18 cellular contexts compared by ENCODE assay signal in the genomic region with DNA sequence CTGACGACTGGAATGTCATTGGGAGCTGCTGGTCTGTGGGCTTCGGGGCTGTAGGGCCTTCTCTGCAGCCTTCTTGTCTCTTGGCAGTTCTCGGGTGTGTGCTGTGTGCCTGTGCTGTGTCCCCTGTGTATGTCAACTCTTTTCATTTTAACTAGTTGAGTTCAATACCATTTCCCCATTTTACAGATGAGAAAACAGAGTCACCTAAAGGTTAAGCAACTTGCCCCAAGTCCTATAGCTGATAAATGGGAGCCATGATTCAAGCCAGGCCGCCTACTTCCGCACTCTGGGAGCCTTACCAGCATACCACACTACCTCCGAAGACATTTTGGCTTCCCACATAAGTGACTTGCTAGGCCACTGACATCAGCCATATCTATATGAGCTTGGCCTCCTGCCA.
DNase-seq lines count a peak whose midpoint lies in the region; ATAC-seq and TF ChIP-seq lines count a peak whose summit lies in the region.
"Had no signal": no experiment of that assay in that cellular context is flagged by ENCODE, and none has a peak within 500 bp of the region (broad histone marks: within the 10 kb centered on the region; RNA-seq: fewer than 3 reads in every experiment).

No MANE protein-coding gene starts in this region.

- no peaks in the 10 kb centered on the region for H3K36me3 Mint-ChIP-seq in CD8-positive, alpha-beta T cell
- H3K36me3 Mint-ChIP-seq in activated naive CD8-positive, alpha-beta T cell treated with anti-CD3 and anti-CD28 coated beads, Interleukin-2, amount 50 U/mL, for 24 hours (ENCODE audit: low read depth): no peaks in the 10 kb centered on the region

- no peak overlapping the region for H3K4me3 ChIP-seq in BLaER1 treated with 17β-estradiol and CSF1 and Interleukin-3, amounts not matched to agents 10 nM and 100 nM
- no peak overlapping the region for H3K4me3 ChIP-seq in CD8-positive, alpha-beta T cell (ENCODE audit: low read depth, low read length)
- H3K4me3 ChIP-seq in neural cell (ENCODE audit: low read length) (no peak overlapping the region), A673 (ENCODE audit: low read depth, low read length, poor library complexity, severe bottlenecking) (no peak overlapping the region)
- H3K4me3 ChIP-seq: body of pancreas, GM23248, heart left ventricle, SJSA1, tibial nerve had no signal

- H3K27ac ChIP-seq in BLaER1 treated with 17β-estradiol and CSF1 and Interleukin-3, amounts not matched to agents 10 nM and 100 nM: peak overlapping the region in 10 of 11 experiments; percentile 46 to 84 (median 78); a peak in 20 of 22 replicates
- no peak overlapping the region for H3K27ac ChIP-seq in CD8-positive, alpha-beta T cell (ENCODE audit: low read depth, low read length)
- H3K27ac ChIP-seq in neural cell (ENCODE audit: low read length) (peak overlapping the region; percentile 65), A673 (ENCODE audit: low read depth, low read length, poor library complexity, severe bottlenecking) (no peak overlapping the region)
- H3K27ac ChIP-seq: body of pancreas, GM23248, heart left ventricle, parathyroid adenoma, SJSA1, tibial nerve had no signal

- H3K27me3 ChIP-seq in BLaER1 treated with 17β-estradiol and CSF1 and Interleukin-3, amounts not matched to agents 10 nM and 100 nM: no peaks in the 10 kb centered on the region
- no peaks in the 10 kb centered on the region for H3K27me3 ChIP-seq in CD8-positive, alpha-beta T cell (ENCODE audit: insufficient read depth, low read length)
- H3K27me3 ChIP-seq in neural cell (ENCODE audit: insufficient read depth, low read depth, low read length): no peaks in the 10 kb centered on the region
- H3K27me3 ChIP-seq in A673 (replicated peaks; ENCODE audit: insufficient read depth, low read depth, low read length, poor library complexity): no peaks in the 10 kb centered on the region
- H3K27me3 ChIP-seq: body of pancreas, heart left ventricle, SJSA1, tibial nerve had no signal

- POLR2A ChIA-PET in CD8-positive, alpha-beta T cell (lab: Charles Lee): interaction anchor here (0.9 to 1.0 kb wide), 3 partner anchors 9 to 16 kb away, joined by 3 read pairs; no protein-coding TSS in a partner anchor
- POLR2A ChIA-PET in A673 (lab: Charles Lee; ENCODE audit: low non-redundant PET): no interaction called here

- TF ChIP-seq RAD21 in neural cell (conservative IDR thresholded peaks at IDR 0.05): no peak

- BruUV-seq in A673 (replicated peaks; lab: Mats Ljungman, UMichigan): no TSS peak

- H3K9me3 ChIP-seq in BLaER1 treated with 17β-estradiol and CSF1 and Interleukin-3, amounts not matched to agents 10 nM and 100 nM (replicated peaks in 1 of 11): 0 out of 22 replicates have a peak, but pooled peaks cover 0 to 5% (median 0%) of the 10 kb centered on the region in 11 experiments
- no peaks in the 10 kb centered on the region for H3K9me3 ChIP-seq in CD8-positive, alpha-beta T cell (ENCODE audit: low read length)
- H3K9me3 ChIP-seq in neural cell (ENCODE audit: low read length): no peaks in the 10 kb centered on the region
- no peaks in the 10 kb centered on the region for H3K9me3 ChIP-seq in A673 (ENCODE audit: low read depth, low read length, poor library complexity, severe bottlenecking)
- H3K9me3 ChIP-seq: body of pancreas, heart left ventricle, SJSA1, tibial nerve had no signal

- peak overlapping the region; percentile 35 for H3K4me3 Mint-ChIP-seq in CD8-positive, alpha-beta T cell
- H3K4me3 Mint-ChIP-seq in activated naive CD8-positive, alpha-beta T cell treated with anti-CD3 and anti-CD28 coated beads, Interleukin-2, amount 50 U/mL, for 24 hours: no peak overlapping the region
- H3K4me3 Mint-ChIP-seq: activated T-helper 1 cell treated with anti-CD3 and anti-CD28 coated beads, Interleukin-12 subunit alpha, Interleukin-12 subunit beta, Interleukin-2, Interleukin-4 antibody, amounts not matched to agents 30 ng/mL and 10 ng/mL and 1 ng/mL, durations not matched to agents 14 hours and 24 hours and 36 hours had no signal

- no peaks in the 10 kb centered on the region for H3F3A ChIP-seq in neural cell (ENCODE audit: insufficient read depth, low read length, poor library complexity, severe bottlenecking)

- CTCF ChIA-PET in CD8-positive, alpha-beta T cell (lab: Charles Lee): interaction anchor here (0.5 to 2.8 kb wide), 10 partner anchors 9 to 622 kb away, joined by 3 to 21 read pairs (median 3); no protein-coding TSS in a partner anchor
- CTCF ChIA-PET in A673 (lab: Charles Lee): interaction anchor here (0.7 to 1.3 kb wide), 2 partner anchors 9 to 16 kb away, joined by 3 to 5 read pairs; no protein-coding TSS in a partner anchor

- peak overlapping the region; percentile 27 for H2AFZ ChIP-seq in neural cell (ENCODE audit: low read depth, low read length)
- H2AFZ ChIP-seq: GM23248, parathyroid adenoma had no signal

- intact Hi-C loops in CD8-positive, alpha-beta T cell (cut with DNase I, micrococcal nuclease): loop anchor here (10.0 kb wide), 3 partner anchors 349 to 1659 kb away; no protein-coding TSS in a partner anchor
- intact Hi-C loops in A673 (cut with micrococcal nuclease; ENCODE audit: unreplicated experiment): no loop called here

- no peak for TF ChIP-seq CTCF in CD8-positive, alpha-beta T cell (IDR thresholded peaks at IDR 0.05)
- TF ChIP-seq CTCF in neural cell (IDR thresholded peaks at IDR 0.05; ENCODE audit: poor library complexity, severe bottlenecking) (no peak), A673 (conservative IDR thresholded peaks at IDR 0.05; ENCODE audit: low read depth, low read length) (no peak)

- H3K9me3 Mint-ChIP-seq in CD8-positive, alpha-beta T cell: no peaks in the 10 kb centered on the region
- no peaks in the 10 kb centered on the region for H3K9me3 Mint-ChIP-seq in activated naive CD8-positive, alpha-beta T cell treated with anti-CD3 and anti-CD28 coated beads, Interleukin-2, amount 50 U/mL, for 24 hours
- H3K9me3 Mint-ChIP-seq: activated T-helper 1 cell treated with anti-CD3 and anti-CD28 coated beads, Interleukin-12 subunit alpha, Interleukin-12 subunit beta, Interleukin-2, Interleukin-4 antibody, amounts not matched to agents 30 ng/mL and 10 ng/mL and 1 ng/mL, durations not matched to agents 14 hours and 24 hours and 36 hours; stimulated activated naive CD8-positive, alpha-beta T cell treated with anti-CD3 and anti-CD28 coated beads, Interleukin-15, amount 100 ng/mL, for 72 hours had no signal

- H3K27me3 Mint-ChIP-seq in CD8-positive, alpha-beta T cell (ENCODE audit: low read depth): no peaks in the 10 kb centered on the region
- H3K27me3 Mint-ChIP-seq in activated naive CD8-positive, alpha-beta T cell treated with anti-CD3 and anti-CD28 coated beads, Interleukin-2, amount 50 U/mL, for 24 hours: peaks cover 3% of the 10 kb centered on the region
- H3K27me3 Mint-ChIP-seq: stimulated activated naive CD8-positive, alpha-beta T cell treated with anti-CD3 and anti-CD28 coated beads, Interleukin-15, amount 100 ng/mL, for 72 hours had no signal

- peaks cover 31 to 60% (median 48%) of the 10 kb centered on the region in 10 experiments for H3K4me1 ChIP-seq in BLaER1 treated with 17β-estradiol and CSF1 and Interleukin-3, amounts not matched to agents 10 nM and 100 nM
- peaks cover 34% of the 10 kb centered on the region for H3K4me1 ChIP-seq in CD8-positive, alpha-beta T cell (ENCODE audit: insufficient read depth, low read length)
- H3K4me1 ChIP-seq in A673 (ENCODE audit: insufficient read depth, low read length, poor library complexity, severe bottlenecking): no peaks in the 10 kb centered on the region
- H3K4me1 ChIP-seq: body of pancreas, parathyroid adenoma, SJSA1, tibial nerve had no signal

- peaks cover 45% of the 10 kb centered on the region for H3K4me1 Mint-ChIP-seq in CD8-positive, alpha-beta T cell (ENCODE audit: low read depth)
- H3K4me1 Mint-ChIP-seq in activated naive CD8-positive, alpha-beta T cell treated with anti-CD3 and anti-CD28 coated beads, Interleukin-2, amount 50 U/mL, for 24 hours: peaks cover 35% of the 10 kb centered on the region

- H3K9me2 ChIP-seq in neural cell (ENCODE audit: insufficient read depth, low read length): no peaks in the 10 kb centered on the region

- peak overlapping the region in 10 of 11 experiments; percentile 40 to 72 (median 65); a peak in 16 of 22 replicates for H3K9ac ChIP-seq in BLaER1 treated with 17β-estradiol and CSF1 and Interleukin-3, amounts not matched to agents 10 nM and 100 nM
- H3K9ac ChIP-seq in neural cell (ENCODE audit: low read length): peak overlapping the region; percentile 38
- H3K9ac ChIP-seq: GM23248, parathyroid adenoma had no signal

- H3K4me2 ChIP-seq in BLaER1 treated with 17β-estradiol and CSF1 and Interleukin-3, amounts not matched to agents 10 nM and 100 nM: peak overlapping the region; percentile 62 to 93 (median 81)
- H3K4me2 ChIP-seq in neural cell (ENCODE audit: low read length): no peak overlapping the region

- peak overlapping the region; percentile 75 for H3K27ac Mint-ChIP-seq in CD8-positive, alpha-beta T cell
- peak overlapping the region; percentile 20 for H3K27ac Mint-ChIP-seq in activated naive CD8-positive, alpha-beta T cell treated with anti-CD3 and anti-CD28 coated beads, Interleukin-2, amount 50 U/mL, for 24 hours
- H3K27ac Mint-ChIP-seq: activated T-helper 1 cell treated with anti-CD3 and anti-CD28 coated beads, Interleukin-12 subunit alpha, Interleukin-12 subunit beta, Interleukin-2, Interleukin-4 antibody, amounts not matched to agents 30 ng/mL and 10 ng/mL and 1 ng/mL, durations not matched to agents 14 hours and 24 hours and 36 hours had no signal

- no peak for ATAC-seq in CD8-positive, alpha-beta T cell
- no peak for ATAC-seq in activated naive CD8-positive, alpha-beta T cell treated with anti-CD3 and anti-CD28 coated beads, Interleukin-2, amount 50 U/mL, for 24 hours
- ATAC-seq in GM19023 (IDR thresholded peaks at IDR 0.05; ENCODE audit: unreplicated experiment): no peak
- ATAC-seq: body of pancreas, right cardiac atrium had no signal

- no peaks in the 10 kb centered on the region for H4K20me1 ChIP-seq in BLaER1 treated with 17β-estradiol and CSF1 and Interleukin-3, amounts not matched to agents 10 nM and 100 nM
- H4K20me1 ChIP-seq in neural cell (ENCODE audit: insufficient read depth): no peaks in the 10 kb centered on the region

- H3K79me2 ChIP-seq in neural cell (replicated peaks; ENCODE audit: insufficient read depth, low read length): no peaks in the 10 kb centered on the region
- H3K79me2 ChIP-seq: parathyroid adenoma had no signal

- DNase-seq in CD8-positive, alpha-beta T cell: no peak
- DNase-seq in activated naive CD8-positive, alpha-beta T cell treated with anti-CD3 and anti-CD28 coated beads, Interleukin-2, amount 50 U/mL, for 24 hours: no peak
- no peak for DNase-seq in activated T-cell treated with anti-CD3 and anti-CD28 coated beads, Interleukin-2, amount 50 U/mL, for 1 hour
- no peak for DNase-seq in A673 (ENCODE audit: low spot score)
- DNase-seq: erythroblast, GM23248, heart left ventricle, NCI-H524 treated with DMSO at 0.1 percent for 48 hours, right cardiac atrium had no signal

- no peaks in the 10 kb centered on the region for H3K36me3 ChIP-seq in BLaER1 treated with 17β-estradiol and CSF1 and Interleukin-3, amounts not matched to agents 10 nM and 100 nM
- H3K36me3 ChIP-seq in CD8-positive, alpha-beta T cell (ENCODE audit: insufficient read depth, low read length): no peaks in the 10 kb centered on the region
- H3K36me3 ChIP-seq in neural cell (ENCODE audit: insufficient read depth, low read length): no peaks in the 10 kb centered on the region
- no peaks in the 10 kb centered on the region for H3K36me3 ChIP-seq in A673 (ENCODE audit: insufficient read depth, low read length, poor library complexity, severe bottlenecking)
- H3K36me3 ChIP-seq: heart left ventricle, SJSA1, tibial nerve had no signal

- no peak for TF ChIP-seq EP300 in neural cell (conservative IDR thresholded peaks at IDR 0.05; ENCODE audit: poor library complexity, severe bottlenecking)

Comparison
In these comparisons a context has a peak if more than half of its experiments do, and no peak if none do; other contexts are left out.
1. H3K27ac ChIP-seq: peak in BLaER1 treated with 17β-estradiol and CSF1 and Interleukin-3, amounts not matched to agents 10 nM and 100 nM (10 of 11) and neural cell (single experiment); none in CD8-positive, alpha-beta T cell (single experiment) and A673 (single experiment).